Comparison of ENCODE assay signal across 19 cellular contexts in the genomic region with DNA sequence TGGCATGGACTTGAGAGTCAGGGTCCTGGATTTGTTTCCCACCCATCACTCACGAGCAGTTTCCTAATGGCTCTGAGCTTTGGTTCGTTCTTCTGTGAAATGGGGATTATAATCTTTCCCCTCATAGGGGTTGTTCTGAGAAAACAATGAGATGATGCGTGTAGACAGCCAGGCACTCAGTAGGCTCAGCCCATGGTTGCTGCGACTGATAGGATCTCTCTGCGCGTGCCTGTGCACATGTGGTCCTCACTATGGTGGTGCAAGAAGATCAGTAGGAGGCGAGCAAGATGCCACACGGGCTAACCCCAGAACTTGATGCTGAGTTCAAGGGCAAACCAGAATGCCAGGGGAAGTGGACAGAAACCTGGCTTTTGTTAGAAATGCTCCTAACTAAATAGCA.
"Had no signal": no experiment of that assay in that cellular context is flagged by ENCODE, and none has a peak within 500 bp of the region (broad histone marks: within the 10 kb centered on the region; RNA-seq: fewer than 3 reads in every experiment).

No MANE protein-coding gene starts in this region.

- H3K4me1 ChIP-seq: colonic mucosa, esophagus muscularis mucosa, gastroesophageal sphincter, lower lobe of right lung, psoas muscle, sigmoid colon, transverse colon, vagina had no signal

- H3K27me3 ChIP-seq: colonic mucosa, foreskin keratinocyte, sigmoid colon, vagina had no signal

- ATAC-seq: foreskin keratinocyte; gastroesophageal sphincter; left colon; left ventricle myocardium superior; lower lobe of right lung; naive thymus-derived CD8-positive, alpha-beta T cell; psoas muscle; right cardiac atrium; stimulated activated naive B cell treated with anti-CD40 and anti-IgM and Interleukin-4, amounts not matched to agents 10 μg/mL and 1 μg/mL and 100 μg/mL, for 72 hours had no signal

- H3K9me3 ChIP-seq: colonic mucosa, esophagus muscularis mucosa, gastroesophageal sphincter, lower lobe of right lung, psoas muscle, sigmoid colon, transverse colon, vagina had no signal

- H3K36me3 ChIP-seq: colonic mucosa, esophagus muscularis mucosa, gastroesophageal sphincter, lower lobe of right lung, sigmoid colon, transverse colon, vagina had no signal

- H3K27ac ChIP-seq: colonic mucosa, esophagus muscularis mucosa, foreskin keratinocyte, gastroesophageal sphincter, lower lobe of right lung, psoas muscle, sigmoid colon, transverse colon, vagina had no signal

- H3K4me3 ChIP-seq: colonic mucosa, esophagus muscularis mucosa, gastroesophageal sphincter, lower lobe of right lung, psoas muscle, sigmoid colon, transverse colon, vagina had no signal

- DNase-seq: colonic mucosa; effector CD8-positive, alpha-beta T cell; foreskin keratinocyte; hypothalamus; immature natural killer cell; left colon; left ventricle myocardium superior; lower lobe of right lung; naive thymus-derived CD8-positive, alpha-beta T cell; psoas muscle; right cardiac atrium; sigmoid colon; stimulated activated CD4-positive, alpha-beta T cell treated with anti-CD3 and anti-CD28 coated beads, Interleukin-15, amount 100 ng/mL, for 24 hours; stimulated activated CD4-positive, alpha-beta T cell treated with anti-CD3 and anti-CD28 coated beads, Interleukin-2, amount 100 ng/mL, for 48 hours; stimulated activated naive B cell treated with anti-CD40 and anti-IgM and Interleukin-4, amounts not matched to agents 10 μg/mL and 1 μg/mL and 100 μg/mL, for 72 hours; transverse colon had no signal
